Comparison of ENCODE assay signal across 1 cellular context in genomic region chr3:48702320-48702921, GRCh38.
A peak's percentile ranks its signal among the peaks of the same experiment; 100 is the strongest.
TF ChIP-seq lines count a peak whose summit lies in the region.

No MANE protein-coding gene starts in this region.

TF ChIP-seq in WTC11, 78 proteins besides CTCF, POLR2A, EP300 and RAD21 (continued from another document):
- TF ChIP-seq AR (CRISPR knock-in tag; IDR thresholded peaks at IDR 0.05) (no peak), ZNF121 (CRISPR knock-in tag; IDR thresholded peaks at IDR 0.05) (peak; percentile 96), JUN (CRISPR knock-in tag; IDR thresholded peaks at IDR 0.05) (no peak), GTF2I (CRISPR knock-in tag; conservative IDR thresholded peaks at IDR 0.05) (peak; percentile 37; the same call in 1 of the 2 replicates)
